In genomic region chr1:20492751-20493150, GRCh38 we compare ENCODE assay signal across 20 cellular contexts. TPM values are rescaled to one million over a fixed set of nuclear protein-coding genes. Genes with fewer than 3 reads are reported as not detected.
DNase-seq lines count a peak whose midpoint lies in the region; ATAC-seq and TF ChIP-seq lines count a peak whose summit lies in the region.
"Had no signal": no experiment of that assay in that cellular context is flagged by ENCODE, and none has a peak within 500 bp of the region (broad histone marks: within the 10 kb centered on the region; RNA-seq: fewer than 3 reads in every experiment).

No MANE protein-coding gene starts in this region.

- H3K36me3 Mint-ChIP-seq in activated naive CD8-positive, alpha-beta T cell treated with anti-CD3 and anti-CD28 coated beads, Interleukin-2, amount 10 ng/mL, durations not matched to agents 7 days and 5 days: no peaks in the 10 kb centered on the region
- peaks cover 7% of the 10 kb centered on the region for H3K36me3 Mint-ChIP-seq in activated naive CD8-positive, alpha-beta T cell treated with anti-CD3 and anti-CD28 coated beads for 36 hours
- H3K36me3 Mint-ChIP-seq in brain: no peaks in the 10 kb centered on the region

- H3K27ac Mint-ChIP-seq in activated naive CD8-positive, alpha-beta T cell treated with anti-CD3 and anti-CD28 coated beads, Interleukin-2, amount 10 ng/mL, durations not matched to agents 7 days and 5 days: no peak overlapping the region
- no peak overlapping the region for H3K27ac Mint-ChIP-seq in activated naive CD8-positive, alpha-beta T cell treated with anti-CD3 and anti-CD28 coated beads for 36 hours
- peak overlapping the region in 1 of 5 experiments; percentile 79 for H3K27ac Mint-ChIP-seq in brain
- H3K27ac Mint-ChIP-seq: CD8-positive, alpha-beta T cell; HFFc6 had no signal

- intact Hi-C loops in posterior vena cava (cut with DNase I): loop anchor here (5.0 to 10.0 kb wide), 4 partner anchors 118 to 1608 kb away; no protein-coding TSS in a partner anchor

- no peaks in the 10 kb centered on the region for H3K9me2 ChIP-seq in DOHH2 (replicated peaks; ENCODE audit: control insufficient read depth, low read length)

- H3K4me1 Mint-ChIP-seq in activated naive CD8-positive, alpha-beta T cell treated with anti-CD3 and anti-CD28 coated beads, Interleukin-2, amount 10 ng/mL, durations not matched to agents 7 days and 5 days: peaks cover 9% of the 10 kb centered on the region
- peaks cover 28% of the 10 kb centered on the region for H3K4me1 Mint-ChIP-seq in activated naive CD8-positive, alpha-beta T cell treated with anti-CD3 and anti-CD28 coated beads for 36 hours
- H3K4me1 Mint-ChIP-seq in brain: no peaks in the 10 kb centered on the region

- H3K27ac ChIP-seq in DOHH2 (ENCODE audit: low read depth, low read length): no peak overlapping the region
- H3K27ac ChIP-seq: HL-60, SJSA1 had no signal

- POLR2A ChIA-PET in activated naive CD8-positive, alpha-beta T cell treated with anti-CD3 and anti-CD28 coated beads, Interleukin-2, amount 10 ng/mL, durations not matched to agents 7 days and 5 days (lab: Charles Lee): no interaction called here

- peak; percentile 14 for DNase-seq in activated naive CD8-positive, alpha-beta T cell treated with anti-CD3 and anti-CD28 coated beads, Interleukin-2, amount 10 ng/mL, durations not matched to agents 7 days and 5 days
- DNase-seq in activated naive CD8-positive, alpha-beta T cell treated with anti-CD3 and anti-CD28 coated beads for 36 hours: no peak
- peak; percentile 13 for DNase-seq in posterior vena cava (ENCODE audit: low spot score)
- DNase-seq: CD8-positive, alpha-beta T cell; DMS53; GOT3; HFFc6; IMR-90; NCI-H1436; NCI-H1930; NCI-H345; NCI-H524 treated with DMSO at 0.1 percent for 48 hours had no signal

- peaks cover 18% of the 10 kb centered on the region for H3K4me1 ChIP-seq in DOHH2 (ENCODE audit: control insufficient read depth, low read length)

- no peak for ATAC-seq in activated naive CD8-positive, alpha-beta T cell treated with anti-CD3 and anti-CD28 coated beads, Interleukin-2, amount 10 ng/mL, durations not matched to agents 7 days and 5 days (ENCODE audit: low read depth)
- ATAC-seq in HG03135 (IDR thresholded peaks at IDR 0.05; ENCODE audit: unreplicated experiment) (no peak), HG03565 (IDR thresholded peaks at IDR 0.05; ENCODE audit: unreplicated experiment) (no peak), HG02884 (IDR thresholded peaks at IDR 0.05; ENCODE audit: unreplicated experiment) (no peak)
- ATAC-seq: CD8-positive, alpha-beta T cell had no signal

- no peaks in the 10 kb centered on the region for H3K9me3 Mint-ChIP-seq in activated naive CD8-positive, alpha-beta T cell treated with anti-CD3 and anti-CD28 coated beads, Interleukin-2, amount 10 ng/mL, durations not matched to agents 7 days and 5 days
- H3K9me3 Mint-ChIP-seq in activated naive CD8-positive, alpha-beta T cell treated with anti-CD3 and anti-CD28 coated beads for 36 hours: no peaks in the 10 kb centered on the region
- peaks cover 0 to 3% (median 0%) of the 10 kb centered on the region in 5 experiments for H3K9me3 Mint-ChIP-seq in brain
- H3K9me3 Mint-ChIP-seq: CD8-positive, alpha-beta T cell; HFFc6 had no signal

- peak overlapping the region; percentile 51; the same call in 1 of the 2 replicates for H3K4me2 ChIP-seq in DOHH2 (ENCODE audit: low read length)

- H4K20me1 ChIP-seq in DOHH2 (ENCODE audit: control insufficient read depth, insufficient read depth, low read depth, low read length): no peaks in the 10 kb centered on the region

- peaks cover 16% of the 10 kb centered on the region for H3K27me3 ChIP-seq in DOHH2 (ENCODE audit: control insufficient read depth, low read length)
- H3K27me3 ChIP-seq: SJSA1 had no signal

- no peak for TF ChIP-seq CTCF in DOHH2 (IDR thresholded peaks at IDR 0.05; ENCODE audit: low read depth, low read length, poor library complexity, severe bottlenecking)
- no peak for TF ChIP-seq CTCF in brain (conservative IDR thresholded peaks at IDR 0.05)

- peaks cover 26% of the 10 kb centered on the region for H3K27me3 Mint-ChIP-seq in activated naive CD8-positive, alpha-beta T cell treated with anti-CD3 and anti-CD28 coated beads, Interleukin-2, amount 10 ng/mL, durations not matched to agents 7 days and 5 days
- peaks cover 22% of the 10 kb centered on the region for H3K27me3 Mint-ChIP-seq in activated naive CD8-positive, alpha-beta T cell treated with anti-CD3 and anti-CD28 coated beads for 36 hours
- no peaks in the 10 kb centered on the region for H3K27me3 Mint-ChIP-seq in brain

- H3K4me3 Mint-ChIP-seq in activated naive CD8-positive, alpha-beta T cell treated with anti-CD3 and anti-CD28 coated beads, Interleukin-2, amount 10 ng/mL, durations not matched to agents 7 days and 5 days: no peak overlapping the region
- no peak overlapping the region for H3K4me3 Mint-ChIP-seq in activated naive CD8-positive, alpha-beta T cell treated with anti-CD3 and anti-CD28 coated beads for 36 hours
- H3K4me3 Mint-ChIP-seq in brain: peak overlapping the region in 3 of 5 experiments; percentile 21 to 31 (median 26)
- H3K4me3 Mint-ChIP-seq: CD8-positive, alpha-beta T cell; HFFc6 had no signal

- no peaks in the 10 kb centered on the region; the same call in 1 of the 2 replicates for H3K36me3 ChIP-seq in DOHH2 (ENCODE audit: control insufficient read depth, low read length)

- H3F3A ChIP-seq in DOHH2 (ENCODE audit: control insufficient read depth, insufficient read depth): no peaks in the 10 kb centered on the region

- H3K9me3 ChIP-seq in DOHH2 (ENCODE audit: control insufficient read depth, insufficient read depth, low read length): no peaks in the 10 kb centered on the region
- H3K9me3 ChIP-seq: SJSA1 had no signal

- H3K79me2 ChIP-seq in DOHH2 (ENCODE audit: control insufficient read depth, low read length): no peaks in the 10 kb centered on the region

- no peak overlapping the region for H3K4me3 ChIP-seq in DOHH2 (ENCODE audit: low read length)
- H3K4me3 ChIP-seq: SJSA1 had no signal

RNA-seq across cellular contexts. Expression of gene CAMK2N1, which starts 6.7 kb away (rescaled TPM):
- 1 to 10 TPM; 2.8 to 3.0 TPM for total RNA-seq in activated naive CD8-positive, alpha-beta T cell treated with anti-CD3 and anti-CD28 coated beads, Interleukin-2, amount 10 ng/mL, durations not matched to agents 7 days and 5 days
- total RNA-seq in activated naive CD8-positive, alpha-beta T cell treated with anti-CD3 and anti-CD28 coated beads for 36 hours: under 1 TPM; 0.25 to 0.52 TPM
- 171 TPM for polyA plus RNA-seq in brain (ENCODE audit: insufficient read depth, low read depth, low replicate concordance)
- total RNA-seq in posterior vena cava: 10 to 100 TPM; 12.3 to 22.9 TPM

RNA-seq across cellular contexts. Expression of gene MUL1, which starts 15.2 kb away (rescaled TPM):
- 10 to 100 TPM; 17.1 to 19.8 TPM for total RNA-seq in activated naive CD8-positive, alpha-beta T cell treated with anti-CD3 and anti-CD28 coated beads, Interleukin-2, amount 10 ng/mL, durations not matched to agents 7 days and 5 days
- 10 to 100 TPM; 19.7 to 20.4 TPM for total RNA-seq in activated naive CD8-positive, alpha-beta T cell treated with anti-CD3 and anti-CD28 coated beads for 36 hours
- 31.0 TPM for polyA plus RNA-seq in brain (ENCODE audit: insufficient read depth, low read depth, low replicate concordance)
- total RNA-seq in posterior vena cava: 10 to 100 TPM; 20.9 to 21.7 TPM

RNA-seq across cellular contexts. Expression of gene FAM43B, which starts 59.6 kb away (rescaled TPM):
- total RNA-seq in activated naive CD8-positive, alpha-beta T cell treated with anti-CD3 and anti-CD28 coated beads, Interleukin-2, amount 10 ng/mL, durations not matched to agents 7 days and 5 days: not detected
- total RNA-seq in activated naive CD8-positive, alpha-beta T cell treated with anti-CD3 and anti-CD28 coated beads for 36 hours: not detected
- 3.3 TPM for polyA plus RNA-seq in brain (ENCODE audit: insufficient read depth, low read depth, low replicate concordance)
- 1 to 10 TPM; 1.2 to 3.9 TPM for total RNA-seq in posterior vena cava
- total RNA-seq: CD8-positive, alpha-beta T cell; IMR-90; SJSA1 had no signal
- polyA plus RNA-seq: BJ had no signal

Comparison
In these comparisons a context has a peak if more than half of its experiments do, and no peak if none do; other contexts are left out.
1. H3K4me3 Mint-ChIP-seq: peak in brain (3 of 5); none in activated naive CD8-positive, alpha-beta T cell treated with anti-CD3 and anti-CD28 coated beads, Interleukin-2, amount 10 ng/mL, durations not matched to agents 7 days and 5 days (single experiment) and activated naive CD8-positive, alpha-beta T cell treated with anti-CD3 and anti-CD28 coated beads for 36 hours (single experiment).